ENCODE assay signal across 8 cellular contexts in genomic region chr15:43777293-43777819, GRCh38. TPM values are rescaled to one million over a fixed set of nuclear protein-coding genes. Genes with fewer than 3 reads are reported as not detected.
DNase-seq lines count a peak whose midpoint lies in the region; ATAC-seq and TF ChIP-seq lines count a peak whose summit lies in the region.

No MANE protein-coding gene starts in this region.

- POLR2A ChIA-PET in CD4-positive, alpha-beta T cell (lab: Charles Lee), result interaction anchor here (0.9 to 4.4 kb wide), 12 partner anchors 9 to 650 kb away, joined by 3 to 55 read pairs (median 5); partner anchors contain the start of genes CTDSPL2, HYPK, MFAP1 and SERF2

- H3K36me3 Mint-ChIP-seq in CD4-positive, alpha-beta T cell (ENCODE audit: low read depth), result peaks cover 23% of the 10 kb centered on the region
- H3K36me3 Mint-ChIP-seq in stimulated activated effector memory CD8-positive, alpha-beta T cell treated with anti-CD3 and anti-CD28 coated beads, Interleukin-12 subunit alpha, Interleukin-12 subunit beta, amount 100 ng/mL, for 72 hours, result peaks cover 40% of the 10 kb centered on the region

- H3K27ac Mint-ChIP-seq in CD4-positive, alpha-beta T cell, result peak overlapping the region; percentile 94
- peak overlapping the region; percentile 83 for H3K27ac Mint-ChIP-seq in stimulated activated effector memory CD8-positive, alpha-beta T cell treated with anti-CD3 and anti-CD28 coated beads, Interleukin-12 subunit alpha, Interleukin-12 subunit beta, amount 100 ng/mL, for 72 hours

- no peaks in the 10 kb centered on the region for H3K9me3 ChIP-seq in CD4-positive, alpha-beta T cell (ENCODE audit: control insufficient read depth, low read length)
- no peaks in the 10 kb centered on the region for H3K9me3 ChIP-seq in NT2/D1 (ENCODE audit: insufficient read depth, low read length)

- H3K9me3 Mint-ChIP-seq in CD4-positive, alpha-beta T cell, result no peaks in the 10 kb centered on the region
- H3K9me3 Mint-ChIP-seq in stimulated activated effector memory CD8-positive, alpha-beta T cell treated with anti-CD3 and anti-CD28 coated beads, Interleukin-12 subunit alpha, Interleukin-12 subunit beta, amount 100 ng/mL, for 72 hours, result no peaks in the 10 kb centered on the region

- DNase-seq in CD4-positive, alpha-beta T cell, result peak; percentile 67 to 82 (median 76)
- DNase-seq in HL-60 (ENCODE audit: low read depth in 1 of 2, low spot score in 1 of 2) (peak; percentile 73 to 85), NT2/D1 (ENCODE audit: low read depth, low spot score) (peak; percentile 38), activated T-cell treated with anti-CD3 and anti-CD28 coated beads for 1 hour (ENCODE audit: low read depth) (peak; percentile 69), epithelial cell of prostate (ENCODE audit: low read depth, low spot score) (no peak), myocyte (ENCODE audit: low read depth) (peak; percentile 78)
- peak; percentile 64 to 89 for DNase-seq in stimulated activated effector memory CD8-positive, alpha-beta T cell treated with anti-CD3 and anti-CD28 coated beads, Interleukin-12 subunit alpha, Interleukin-12 subunit beta, amount 100 ng/mL, for 72 hours (ENCODE audit: low spot score in 2 of 2)

- peak; percentile 76 for ATAC-seq in CD4-positive, alpha-beta T cell (ENCODE audit: poor library complexity)
- peak; percentile 61 for ATAC-seq in GM19455 (IDR thresholded peaks at IDR 0.05; ENCODE audit: unreplicated experiment)
- peak; percentile 86 for ATAC-seq in stimulated activated effector memory CD8-positive, alpha-beta T cell treated with anti-CD3 and anti-CD28 coated beads, Interleukin-12 subunit alpha, Interleukin-12 subunit beta, amount 100 ng/mL, for 72 hours

- H3K4me1 Mint-ChIP-seq in CD4-positive, alpha-beta T cell (ENCODE audit: low read depth), result peaks cover 22% of the 10 kb centered on the region
- peaks cover 24% of the 10 kb centered on the region for H3K4me1 Mint-ChIP-seq in stimulated activated effector memory CD8-positive, alpha-beta T cell treated with anti-CD3 and anti-CD28 coated beads, Interleukin-12 subunit alpha, Interleukin-12 subunit beta, amount 100 ng/mL, for 72 hours

- CTCF ChIA-PET in CD4-positive, alpha-beta T cell (lab: Charles Lee), result interaction anchor here (0.8 to 3.4 kb wide), 14 partner anchors 8 to 90 kb away, joined by 3 to 29 read pairs (median 4); partner anchors contain the start of genes HYPK, PDIA3, SERF2 and SERINC4

- H3K27me3 ChIP-seq in CD4-positive, alpha-beta T cell (ENCODE audit: control insufficient read depth, insufficient read depth, low read length), result no peaks in the 10 kb centered on the region
- no peaks in the 10 kb centered on the region for H3K27me3 ChIP-seq in HL-60 (ENCODE audit: insufficient read depth, poor library complexity, severe bottlenecking)
- no peaks in the 10 kb centered on the region for H3K27me3 ChIP-seq in NT2/D1 (ENCODE audit: insufficient read depth, insufficient read length)

- peaks cover 21% of the 10 kb centered on the region for H3K36me3 ChIP-seq in NT2/D1 (ENCODE audit: insufficient read depth, insufficient read length, low read length)

- H3K4me3 Mint-ChIP-seq in CD4-positive, alpha-beta T cell, result peak overlapping the region; percentile 94
- peak overlapping the region; percentile 82 for H3K4me3 Mint-ChIP-seq in stimulated activated effector memory CD8-positive, alpha-beta T cell treated with anti-CD3 and anti-CD28 coated beads, Interleukin-12 subunit alpha, Interleukin-12 subunit beta, amount 100 ng/mL, for 72 hours

- H3K9ac ChIP-seq in NT2/D1 (ENCODE audit: insufficient read length, low read depth), result peak overlapping the region; percentile 80

- TF ChIP-seq CTCF in CD4-positive, alpha-beta T cell (IDR thresholded peaks at IDR 0.05), result peak; percentile 77
- peak; percentile 80 for TF ChIP-seq CTCF in HL-60 (IDR thresholded peaks at IDR 0.05; ENCODE audit: insufficient read depth, low read length)

- peak overlapping the region; percentile 63 for H3K27ac ChIP-seq in CD4-positive, alpha-beta T cell (ENCODE audit: low read depth, low read length)
- H3K27ac ChIP-seq in HL-60 (replicated peaks), result peak overlapping the region; percentile 91
- H3K27ac ChIP-seq in epithelial cell of prostate, result peak overlapping the region; percentile 56

- intact Hi-C loops in CD4-positive, alpha-beta T cell (cut with DNase I, micrococcal nuclease), result loop anchor here (1.0 to 2.0 kb wide), 5 partner anchors 14 to 47 kb away; partner anchors contain the start of genes HYPK (in 1 of the 2), MFAP1 (in 1 of the 2), SERF2 (in 1 of the 2) and SERINC4 (in 1 of the 2)

- peaks cover 8% of the 10 kb centered on the region for H3K4me1 ChIP-seq in NT2/D1 (ENCODE audit: insufficient read depth, insufficient read length)

- H3K27me3 Mint-ChIP-seq in CD4-positive, alpha-beta T cell, result no peaks in the 10 kb centered on the region

- H3K4me3 ChIP-seq in HL-60 (replicated peaks; ENCODE audit: insufficient read depth, low read length), result peak overlapping the region; percentile 65
- H3K4me3 ChIP-seq in NT2/D1 (ENCODE audit: insufficient read length, low read depth), result peak overlapping the region; percentile 50

RNA-seq across cellular contexts. Expression of gene ELL3, which starts 0.6 kb away (rescaled TPM):
- total RNA-seq in CD4-positive, alpha-beta T cell, result 1 to 10 TPM; 1.1 to 2.3 TPM
- total RNA-seq in myocyte, result 2.2 and 2.7 TPM in 2 replicates
- 4.1 TPM for polyA plus RNA-seq in myocyte (2012)

RNA-seq across cellular contexts. Expression of gene SERF2, which starts 14.8 kb away (rescaled TPM):
- 100 to 1,000 TPM; 319 to 323 TPM for total RNA-seq in CD4-positive, alpha-beta T cell
- total RNA-seq in myocyte, result 973 and 1,357 TPM in 2 replicates
- polyA plus RNA-seq in myocyte (2012), result 1,710 TPM

RNA-seq across cellular contexts. Expression of gene SERINC4, which starts 22.7 kb away (rescaled TPM):
- total RNA-seq in CD4-positive, alpha-beta T cell, result under 1 TPM in 1 of 2 experiments, not detected in 1; 0.36 TPM
- total RNA-seq in myocyte, result 0.10 TPM in 1 of 2 replicates, not detected in the other
- polyA plus RNA-seq in myocyte (2012), result 0.09 TPM

RNA-seq across cellular contexts. Expression of gene HYPK, which starts 23.0 kb away (rescaled TPM):
- 10 to 100 TPM; 17.6 to 18.5 TPM for total RNA-seq in CD4-positive, alpha-beta T cell
- total RNA-seq in myocyte, result 16.3 and 16.8 TPM in 2 replicates
- polyA plus RNA-seq in myocyte (2012), result 3.8 TPM

RNA-seq across cellular contexts. Expression of gene PDIA3, which starts 31.1 kb away (rescaled TPM):
- 100 to 1,000 TPM; 179 to 200 TPM for total RNA-seq in CD4-positive, alpha-beta T cell
- total RNA-seq in myocyte, result 126 and 204 TPM in 2 replicates
- polyA plus RNA-seq in myocyte (2012), result 618 TPM
